Comparison of ENCODE assay signal across 11 cellular contexts in genomic region chr9:2229109-2229733, GRCh38.
A peak's percentile ranks its signal among the peaks of the same experiment; 100 is the strongest.
DNase-seq lines count a peak whose midpoint lies in the region; ATAC-seq and TF ChIP-seq lines count a peak whose summit lies in the region.
"Had no signal": no experiment of that assay in that cellular context is flagged by ENCODE, and none has a peak within 500 bp of the region (broad histone marks: within the 10 kb centered on the region; RNA-seq: fewer than 3 reads in every experiment).

No MANE protein-coding gene starts in this region.

- H3K4me3 ChIP-seq in BLaER1 treated with 17β-estradiol and CSF1 and Interleukin-3, amounts not matched to agents 10 nM and 100 nM = peak overlapping the region in 7 of 10 experiments; percentile 4 to 44 (median 31); a peak in 10 of 20 replicates
- H3K4me3 ChIP-seq in epithelial cell of esophagus (ENCODE audit: low read length) = no peak overlapping the region
- no peak overlapping the region for H3K4me3 ChIP-seq in mucosa of descending colon
- H3K4me3 ChIP-seq: cardiac muscle cell had no signal

- intact Hi-C loops in mucosa of descending colon (cut with DNase I, micrococcal nuclease) = no loop called here

- H3K27ac ChIP-seq in BLaER1 treated with 17β-estradiol and CSF1 and Interleukin-3, amounts not matched to agents 10 nM and 100 nM = peak overlapping the region; percentile 17 to 83 (median 77); a peak in 20 of 22 replicates
- H3K27ac ChIP-seq: cardiac muscle cell had no signal

- peaks cover 29 to 43% (median 40%) of the 10 kb centered on the region in 10 experiments for H3K4me1 ChIP-seq in BLaER1 treated with 17β-estradiol and CSF1 and Interleukin-3, amounts not matched to agents 10 nM and 100 nM
- H3K4me1 ChIP-seq in mucosa of descending colon (ENCODE audit: low read depth) = no peaks in the 10 kb centered on the region

- in situ Hi-C loops in GM13977 (cut with MboI; ENCODE audit: low pct_unique_long_range_greater_than_20kb, low sequenced_read_pairs, unreplicated experiment) = no loop called here

- no peaks in the 10 kb centered on the region for H3K36me3 ChIP-seq in BLaER1 treated with 17β-estradiol and CSF1 and Interleukin-3, amounts not matched to agents 10 nM and 100 nM
- H3K36me3 ChIP-seq in mucosa of descending colon (ENCODE audit: low read depth) = no peaks in the 10 kb centered on the region
- H3K36me3 ChIP-seq: cardiac muscle cell had no signal

- ATAC-seq in GM21423 (IDR thresholded peaks at IDR 0.05; ENCODE audit: unreplicated experiment) (peak; percentile 71), HG03521 (IDR thresholded peaks at IDR 0.05; ENCODE audit: unreplicated experiment) (peak; percentile 81), mucosa of descending colon (no peak)

- H4K20me1 ChIP-seq in BLaER1 treated with 17β-estradiol and CSF1 and Interleukin-3, amounts not matched to agents 10 nM and 100 nM = no peaks in the 10 kb centered on the region

- peak overlapping the region; percentile 66 to 90 (median 82) for H3K4me2 ChIP-seq in BLaER1 treated with 17β-estradiol and CSF1 and Interleukin-3, amounts not matched to agents 10 nM and 100 nM

- TF ChIP-seq CTCF in epithelial cell of esophagus (IDR thresholded peaks at IDR 0.05; ENCODE audit: insufficient read depth, low read depth, low read length, missing control alignments) = no peak
- TF ChIP-seq CTCF in mucosa of descending colon (IDR thresholded peaks at IDR 0.05) = no peak
- no peak for TF ChIP-seq CTCF in GM13977 (IDR thresholded peaks at IDR 0.05; ENCODE audit: extremely low read depth, insufficient read depth, missing control alignments)

- no peaks in the 10 kb centered on the region for H3K27me3 ChIP-seq in BLaER1 treated with 17β-estradiol and CSF1 and Interleukin-3, amounts not matched to agents 10 nM and 100 nM
- H3K27me3 ChIP-seq: cardiac muscle cell had no signal

- DNase-seq in epithelial cell of esophagus (ENCODE audit: low read depth) = peak; percentile 60
- no peak for DNase-seq in mucosa of descending colon
- no peak for DNase-seq in HK-2 (ENCODE audit: unreplicated experiment)
- DNase-seq in NCI-H774 (lab: John Stamatoyannopoulos, UW) = no peak
- no peak for DNase-seq in GM13977 (ENCODE audit: low spot score)
- DNase-seq: activated CD4-positive, CD25-positive, alpha-beta regulatory T cell treated with anti-CD3 and anti-CD28 coated beads, Interleukin-2, amount 50 U/mL, for 72 hours; NCI-H2029 had no signal

- H3K9me3 ChIP-seq in BLaER1 treated with 17β-estradiol and CSF1 and Interleukin-3, amounts not matched to agents 10 nM and 100 nM (replicated peaks in 1 of 11) = peaks cover 0 to 40% (median 17%) of the 10 kb centered on the region in 11 experiments; a peak in 13 of 22 replicates
- no peaks in the 10 kb centered on the region for H3K9me3 ChIP-seq in mucosa of descending colon

- H3K9ac ChIP-seq in BLaER1 treated with 17β-estradiol and CSF1 and Interleukin-3, amounts not matched to agents 10 nM and 100 nM = peak overlapping the region; percentile 13 to 66 (median 60); a peak in 21 of 22 replicates

Comparison
In these comparisons a context has a peak if more than half of its experiments do, and no peak if none do; other contexts are left out.
1. H3K4me3 ChIP-seq: peak in BLaER1 treated with 17β-estradiol and CSF1 and Interleukin-3, amounts not matched to agents 10 nM and 100 nM (7 of 10); none in epithelial cell of esophagus (single experiment) and mucosa of descending colon (single experiment).